In the genomic region with DNA sequence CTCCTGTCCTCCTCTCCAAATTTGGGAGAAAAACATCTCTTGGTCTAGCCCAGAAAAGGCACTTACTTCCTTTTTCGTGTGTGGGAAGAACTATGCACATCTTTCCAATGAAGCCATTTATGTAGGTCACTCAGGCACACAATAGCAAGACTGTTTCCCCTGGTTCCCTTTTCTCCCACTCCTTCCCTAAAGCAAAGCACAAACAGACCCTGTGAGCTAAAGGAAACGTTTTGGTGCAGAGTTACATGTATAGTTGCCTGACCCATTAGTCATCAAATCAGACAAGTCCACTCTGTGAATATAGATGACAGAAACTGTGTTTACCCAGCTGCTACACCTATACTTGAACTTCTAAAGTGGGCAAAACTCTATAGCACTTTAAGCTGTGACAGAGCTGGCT, we compare ENCODE assay signal across 17 cellular contexts.
DNase-seq lines count a peak whose midpoint lies in the region; ATAC-seq and TF ChIP-seq lines count a peak whose summit lies in the region.
"Had no signal": no experiment of that assay in that cellular context is flagged by ENCODE, and none has a peak within 500 bp of the region (broad histone marks: within the 10 kb centered on the region; RNA-seq: fewer than 3 reads in every experiment).

No MANE protein-coding gene starts in this region.

- POLR2A ChIA-PET in CD4-positive, alpha-beta T cell (lab: Charles Lee) = no interaction called here

- H3K9me3 ChIP-seq in mesodermal cell (ENCODE audit: control insufficient read depth, low read length) = no peaks in the 10 kb centered on the region
- no peaks in the 10 kb centered on the region for H3K9me3 ChIP-seq in CD4-positive, alpha-beta T cell (ENCODE audit: control insufficient read depth, low read length)
- H3K9me3 ChIP-seq: upper lobe of right lung had no signal

- TF ChIP-seq CTCF in cardiac fibroblast (IDR thresholded peaks at IDR 0.05; ENCODE audit: low read depth, low read length) = no peak
- TF ChIP-seq CTCF in CD4-positive, alpha-beta T cell (IDR thresholded peaks at IDR 0.05) = no peak

- H3K27ac Mint-ChIP-seq in CD4-positive, alpha-beta T cell = no peak overlapping the region
- H3K27ac Mint-ChIP-seq: activated B cell treated with CpG ODN at 0.5 μM for 24 hours; activated naive CD8-positive, alpha-beta T cell treated with anti-CD3 and anti-CD28 coated beads, Interleukin-2, amount 50 U/mL, for 24 hours; naive B cell; stimulated activated effector memory CD8-positive, alpha-beta T cell treated with anti-CD3 and anti-CD28 coated beads, Interleukin-12 subunit alpha, Interleukin-12 subunit beta, amount 100 ng/mL, for 72 hours had no signal

- DNase-seq in DMS53 treated with DMSO at 0.1 percent for 48 hours (lab: John Stamatoyannopoulos, UW; ENCODE audit: unreplicated experiment) = peak; percentile 97
- peak; percentile 43 for DNase-seq in NCI-H510A (lab: John Stamatoyannopoulos, UW)
- DNase-seq in cardiac fibroblast (ENCODE audit: low read depth in 2 of 2) = peak; percentile 43 to 64
- no peak for DNase-seq in CD4-positive, alpha-beta T cell
- no peak for DNase-seq in NCI-H128 (lab: John Stamatoyannopoulos, UW; ENCODE audit: unreplicated experiment)
- DNase-seq: activated B cell treated with CpG ODN at 0.5 μM for 24 hours; activated naive CD8-positive, alpha-beta T cell treated with anti-CD3 and anti-CD28 coated beads, Interleukin-2, amount 50 U/mL, for 24 hours; DMS79; kidney; naive B cell; NCI-H1694; stimulated activated CD4-positive, alpha-beta T cell treated with anti-CD3 and anti-CD28 coated beads, Interleukin-4, amount 100 ng/mL, for 1 hour; upper lobe of right lung had no signal

- intact Hi-C loops in CD4-positive, alpha-beta T cell (cut with DNase I, micrococcal nuclease) = no loop called here

- peak overlapping the region; percentile 71 for H3K27ac ChIP-seq in mesodermal cell (ENCODE audit: low read depth, low read length, severe bottlenecking)
- H3K27ac ChIP-seq in CD4-positive, alpha-beta T cell (ENCODE audit: low read depth, low read length) = no peak overlapping the region
- H3K27ac ChIP-seq: upper lobe of right lung had no signal

- ATAC-seq in CD4-positive, alpha-beta T cell (ENCODE audit: poor library complexity) = no peak
- ATAC-seq in GM21423 (IDR thresholded peaks at IDR 0.05; ENCODE audit: unreplicated experiment) (no peak), GM21447 (IDR thresholded peaks at IDR 0.05; ENCODE audit: unreplicated experiment) (no peak)
- ATAC-seq: activated naive CD8-positive, alpha-beta T cell treated with anti-CD3 and anti-CD28 coated beads, Interleukin-2, amount 50 U/mL, for 24 hours; stimulated activated effector memory CD8-positive, alpha-beta T cell treated with anti-CD3 and anti-CD28 coated beads, Interleukin-12 subunit alpha, Interleukin-12 subunit beta, amount 100 ng/mL, for 72 hours; upper lobe of right lung had no signal

- H3K27me3 ChIP-seq in CD4-positive, alpha-beta T cell (ENCODE audit: control insufficient read depth, insufficient read depth, low read length) = no peaks in the 10 kb centered on the region
- H3K27me3 ChIP-seq: upper lobe of right lung had no signal

- H3K4me1 Mint-ChIP-seq in CD4-positive, alpha-beta T cell (ENCODE audit: low read depth) = no peaks in the 10 kb centered on the region
- H3K4me1 Mint-ChIP-seq: activated B cell treated with CpG ODN at 0.5 μM for 24 hours; activated naive CD8-positive, alpha-beta T cell treated with anti-CD3 and anti-CD28 coated beads, Interleukin-2, amount 50 U/mL, for 24 hours; naive B cell; stimulated activated effector memory CD8-positive, alpha-beta T cell treated with anti-CD3 and anti-CD28 coated beads, Interleukin-12 subunit alpha, Interleukin-12 subunit beta, amount 100 ng/mL, for 72 hours had no signal

- H3K36me3 Mint-ChIP-seq in CD4-positive, alpha-beta T cell (ENCODE audit: low read depth) = no peaks in the 10 kb centered on the region
- H3K36me3 Mint-ChIP-seq: naive B cell; stimulated activated effector memory CD8-positive, alpha-beta T cell treated with anti-CD3 and anti-CD28 coated beads, Interleukin-12 subunit alpha, Interleukin-12 subunit beta, amount 100 ng/mL, for 72 hours had no signal

- peaks cover 20% of the 10 kb centered on the region for H3K4me1 ChIP-seq in mesodermal cell (ENCODE audit: control insufficient read depth, insufficient read depth, low read length, poor library complexity, severe bottlenecking)
- H3K4me1 ChIP-seq: upper lobe of right lung had no signal

- peaks cover 3% of the 10 kb centered on the region for H3K9me3 Mint-ChIP-seq in CD4-positive, alpha-beta T cell
- H3K9me3 Mint-ChIP-seq: activated B cell treated with CpG ODN at 0.5 μM for 24 hours had no signal

- WGBS in mesodermal cell (ENCODE audit: insufficient coverage in 2 of 2), 2 experiments = 86 to 90% methylated on average over 1 of the region's 2 CpGs

- CTCF ChIA-PET in CD4-positive, alpha-beta T cell (lab: Charles Lee) = no interaction called here

- H3K4me3 ChIP-seq in cardiac fibroblast (replicated peaks in 1 of 2; ENCODE audit: low read depth in 2 of 2, low read length in 2 of 2) = no peak overlapping the region
- H3K4me3 ChIP-seq in mesodermal cell (ENCODE audit: extremely low read depth, insufficient read depth, low read length, poor library complexity, severe bottlenecking) = no peak overlapping the region
- H3K4me3 ChIP-seq: upper lobe of right lung had no signal

- no peak overlapping the region for H3K4me3 Mint-ChIP-seq in CD4-positive, alpha-beta T cell
- H3K4me3 Mint-ChIP-seq: activated B cell treated with CpG ODN at 0.5 μM for 24 hours; activated naive CD8-positive, alpha-beta T cell treated with anti-CD3 and anti-CD28 coated beads, Interleukin-2, amount 50 U/mL, for 24 hours; naive B cell; stimulated activated effector memory CD8-positive, alpha-beta T cell treated with anti-CD3 and anti-CD28 coated beads, Interleukin-12 subunit alpha, Interleukin-12 subunit beta, amount 100 ng/mL, for 72 hours had no signal

- no peaks in the 10 kb centered on the region for H3K36me3 ChIP-seq in mesodermal cell (ENCODE audit: control insufficient read depth, insufficient read depth, low read length)
- H3K36me3 ChIP-seq: upper lobe of right lung had no signal

- no peaks in the 10 kb centered on the region for H3K27me3 Mint-ChIP-seq in CD4-positive, alpha-beta T cell
- H3K27me3 Mint-ChIP-seq: activated B cell treated with CpG ODN at 0.5 μM for 24 hours; activated naive CD8-positive, alpha-beta T cell treated with anti-CD3 and anti-CD28 coated beads, Interleukin-2, amount 50 U/mL, for 24 hours; naive B cell had no signal

Comparison
In these comparisons a context has a peak if more than half of its experiments do, and no peak if none do; other contexts are left out.
1. DNase-seq: peak in DMS53 treated with DMSO at 0.1 percent for 48 hours (single experiment), NCI-H510A (single experiment) and cardiac fibroblast (2 of 2); none in CD4-positive, alpha-beta T cell (0 of 10) and NCI-H128 (single experiment).